9 cellular contexts compared by ENCODE assay signal in the genomic region with DNA sequence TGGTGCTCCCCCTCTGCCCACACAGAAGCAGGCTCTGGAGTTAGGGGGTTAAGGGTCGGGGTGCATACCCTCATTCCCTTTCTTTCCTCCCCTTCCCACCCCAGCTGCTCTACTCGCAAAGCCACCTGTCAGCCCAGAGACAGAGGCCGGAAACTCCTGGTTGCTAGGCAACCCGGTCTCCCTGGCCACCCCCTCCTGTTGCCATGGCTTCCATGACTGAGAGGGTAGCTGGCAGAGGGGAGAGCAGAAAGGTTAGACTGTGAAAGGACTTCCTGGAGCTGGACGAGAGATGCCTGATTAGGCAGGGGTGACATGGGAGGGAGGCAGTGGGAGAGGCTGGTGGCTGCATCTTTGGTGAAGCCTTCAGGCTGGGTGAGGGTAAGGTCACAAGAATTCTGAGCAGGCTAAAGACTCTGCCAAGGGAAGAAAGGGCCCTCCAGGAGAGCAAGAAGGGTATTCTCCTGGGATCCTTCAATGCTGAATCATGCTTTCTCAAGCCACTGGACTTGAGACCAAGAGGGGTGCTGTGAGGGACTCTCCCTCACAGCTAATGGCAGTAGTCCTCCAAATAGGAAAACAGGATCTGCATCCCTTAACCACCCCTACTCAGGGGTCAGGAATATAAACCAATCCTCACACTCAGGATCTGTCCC. TPM values are rescaled to one million over a fixed set of nuclear protein-coding genes. Genes with fewer than 3 reads are reported as not detected.
DNase-seq lines count a peak whose midpoint lies in the region; TF ChIP-seq lines count a peak whose summit lies in the region.
"Had no signal": no experiment of that assay in that cellular context is flagged by ENCODE, and none has a peak within 500 bp of the region (broad histone marks: within the 10 kb centered on the region; RNA-seq: fewer than 3 reads in every experiment).

No MANE protein-coding gene starts in this region.

- no peak overlapping the region for H3K27ac ChIP-seq in CD4-positive, alpha-beta memory T cell (ENCODE audit: low read depth, low read length)
- H3K27ac ChIP-seq in angular gyrus (ENCODE audit: low read depth, low read length) (peak overlapping the region; percentile 1), spleen (no peak overlapping the region), transverse colon (no peak overlapping the region)
- H3K27ac ChIP-seq: brain microvascular endothelial cell, neutrophil had no signal

- H3K4me1 ChIP-seq in CD4-positive, alpha-beta memory T cell (ENCODE audit: insufficient read depth, low read length): peaks cover 25% of the 10 kb centered on the region
- H3K4me1 ChIP-seq in spleen: peaks cover 5 to 33% (median 25%) of the 10 kb centered on the region in 6 donors
- peaks cover 6 to 21% (median 15%) of the 10 kb centered on the region in 4 donors for H3K4me1 ChIP-seq in transverse colon

- WGBS in spleen, 5 donors: 8 to 23% (median 19%) methylated on average over 5 of the region's 5 CpGs
- WGBS in transverse colon (ENCODE audit: low coverage in 1 of 2), 2 donors: 8% methylated on average over 5 of the region's 5 CpGs; no CpG with 5 or more reads in 1 of the 2 donors

- TF ChIP-seq CTCF in spleen (IDR thresholded peaks at IDR 0.05 in 8 of 11, conservative IDR thresholded peaks at IDR 0.05 in 3 of 11): no peak
- no peak for TF ChIP-seq CTCF in transverse colon (IDR thresholded peaks at IDR 0.05)

- H3K27me3 Mint-ChIP-seq in CD4-positive, alpha-beta memory T cell: peaks cover 26 to 50% of the 10 kb centered on the region in 2 donors

- H3K9me3 Mint-ChIP-seq in CD4-positive, alpha-beta memory T cell: peaks cover 0 to 3% (median 0%) of the 10 kb centered on the region in 8 donors

- no peak for TF ChIP-seq EP300 in transverse colon (IDR thresholded peaks at IDR 0.05; ENCODE audit: low read depth)

- in situ Hi-C loops in transverse colon (cut with MboI; ENCODE audit: low pct_ligation_motif_present in 1 of 4, low pct_unique_long_range_greater_than_20kb in 1 of 4, low sequenced_read_pairs in 3 of 4): no loop called here

- H3K4me1 Mint-ChIP-seq in CD4-positive, alpha-beta memory T cell: peaks cover 14 to 38% (median 22%) of the 10 kb centered on the region in 4 donors

- H3K27ac Mint-ChIP-seq in CD4-positive, alpha-beta memory T cell: peak overlapping the region in 5 of 7 donors; percentile 21 to 80 (median 60)

- peak overlapping the region in 1 of 8 donors; percentile 54 for H3K4me3 Mint-ChIP-seq in CD4-positive, alpha-beta memory T cell

- peaks cover 20% of the 10 kb centered on the region for H3K27me3 ChIP-seq in CD4-positive, alpha-beta memory T cell (ENCODE audit: insufficient read depth, low read length)
- H3K27me3 ChIP-seq in spleen (replicated peaks in 1 of 7) (peaks cover 15 to 100% (median 70%) of the 10 kb centered on the region in 7 donors), transverse colon (peaks cover 89% of the 10 kb centered on the region)

- POLR2A ChIA-PET in CD4-positive, alpha-beta memory T cell (lab: Charles Lee; ENCODE audit: partially characterized antibody): interaction anchor here (1.0 to 1.6 kb wide), 3 partner anchors 10 to 37 kb away, joined by 3 to 5 read pairs (median 5); no protein-coding TSS in a partner anchor

- no peak for TF ChIP-seq POLR2A in spleen (IDR thresholded peaks at IDR 0.05)
- no peak for TF ChIP-seq POLR2A in erythroblast (IDR thresholded peaks at IDR 0.05; ENCODE audit: low read length)
- TF ChIP-seq POLR2A in transverse colon (IDR thresholded peaks at IDR 0.05): no peak

- no peaks in the 10 kb centered on the region for H3K9me3 ChIP-seq in CD4-positive, alpha-beta memory T cell (ENCODE audit: control insufficient read depth in 1 of 2, low read length in 2 of 2)
- H3K9me3 ChIP-seq in spleen (no peaks in the 10 kb centered on the region), transverse colon (no peaks in the 10 kb centered on the region)
- H3K9me3 ChIP-seq: neutrophil had no signal

- H3K4me3 ChIP-seq in CD4-positive, alpha-beta memory T cell (ENCODE audit: low read length in 2 of 2): no peak overlapping the region
- no peak overlapping the region for H3K4me3 ChIP-seq in spleen
- no peak overlapping the region for H3K4me3 ChIP-seq in transverse colon

- intact Hi-C loops in CD4-positive, alpha-beta memory T cell (cut with micrococcal nuclease): no loop called here
- intact Hi-C loops in spleen (cut with DNase I; ENCODE audit: low total_unique reads) (no loop called here), transverse colon (cut with DNase I; ENCODE audit: low total_unique reads) (no loop called here)

- H3K36me3 ChIP-seq in CD4-positive, alpha-beta memory T cell (ENCODE audit: insufficient read depth, low read length): no peaks in the 10 kb centered on the region
- no peaks in the 10 kb centered on the region for H3K36me3 ChIP-seq in spleen
- H3K36me3 ChIP-seq in transverse colon: no peaks in the 10 kb centered on the region
- H3K36me3 ChIP-seq: brain microvascular endothelial cell, neutrophil had no signal

- peaks cover 0 to 3% of the 10 kb centered on the region in 2 donors for H3K36me3 Mint-ChIP-seq in CD4-positive, alpha-beta memory T cell

- CTCF ChIA-PET in CD4-positive, alpha-beta memory T cell (lab: Charles Lee; ENCODE audit: partially characterized antibody): interaction anchor here (0.9 to 1.9 kb wide), 4 partner anchors 10 to 184 kb away, joined by 4 to 10 read pairs (median 8); no protein-coding TSS in a partner anchor

- DNase-seq in CD4-positive, alpha-beta memory T cell: peak in 3 of 5 donors; percentile 37 to 58 (median 45)
- DNase-seq in NAMALWA (ENCODE audit: low spot score) (peak; percentile 74), spleen (no peak), erythroblast (lab: John Stamatoyannopoulos, UW) (no peak), transverse colon (no peak)
- DNase-seq: brain microvascular endothelial cell, Kasumi-1 had no signal

RNA-seq across cellular contexts. Expression of a gene that starts 5.4 kb away (rescaled TPM):
- total RNA-seq in CD4-positive, alpha-beta memory T cell: 1 to 10 TPM; 4.9 to 5.4 TPM
- 1 to 10 TPM; 2.1 to 2.7 TPM for polyA plus RNA-seq in CD4-positive, alpha-beta memory T cell
- total RNA-seq in spleen (1 to 10 TPM in 6 of 7 donors, under 1 TPM in 1; 0.59 to 2.5 (median 1.3) TPM), transverse colon (10 to 100 TPM; 38.9 to 56.1 (median 49.4) TPM)
- 1 to 10 TPM in 2 of 3 donors, under 1 TPM in 1; 0.65 to 1.1 (median 1.0) TPM for polyA plus RNA-seq in spleen

RNA-seq across cellular contexts. Expression of a gene that starts 7.5 kb away (rescaled TPM):
- total RNA-seq in CD4-positive, alpha-beta memory T cell: 10 to 100 TPM; 21.1 to 24.1 TPM
- 10 to 100 TPM; 27.5 to 44.5 TPM for polyA plus RNA-seq in CD4-positive, alpha-beta memory T cell
- total RNA-seq in spleen (10 to 100 TPM; 16.7 to 27.9 (median 22.8) TPM), transverse colon (10 to 100 TPM; 16.7 to 56.3 (median 46.0) TPM)
- polyA plus RNA-seq in spleen: 10 to 100 TPM; 17.6 to 28.7 (median 23.6) TPM

RNA-seq across cellular contexts. Expression of a gene that starts 17.7 kb away (rescaled TPM):
- total RNA-seq in CD4-positive, alpha-beta memory T cell: 100 to 1,000 TPM; 146 to 147 TPM
- polyA plus RNA-seq in CD4-positive, alpha-beta memory T cell: 10 to 100 TPM in 1 of 2 donors, 1 to 10 TPM in 1; 6.6 to 25.2 TPM
- total RNA-seq in spleen (100 to 1,000 TPM in 3 of 7 donors, 10 to 100 TPM in 4; 51.6 to 161 (median 75.2) TPM), transverse colon (10 to 100 TPM in 3 of 4 donors, 1 to 10 TPM in 1; 4.4 to 24.5 (median 17.8) TPM)
- polyA plus RNA-seq in spleen: 10 to 100 TPM; 34.7 to 55.2 (median 51.9) TPM

RNA-seq across cellular contexts. Expression of a gene that starts 19.2 kb away (rescaled TPM):
- 10 to 100 TPM; 27.2 to 30.8 TPM for total RNA-seq in CD4-positive, alpha-beta memory T cell
- 10 to 100 TPM; 52.0 to 57.5 TPM for polyA plus RNA-seq in CD4-positive, alpha-beta memory T cell
- total RNA-seq in spleen (10 to 100 TPM; 35.3 to 48.4 (median 43.0) TPM), transverse colon (10 to 100 TPM in 3 of 4 donors, 1 to 10 TPM in 1; 5.2 to 35.2 (median 33.5) TPM)
- polyA plus RNA-seq in spleen: 10 to 100 TPM; 48.5 to 59.1 (median 58.7) TPM

RNA-seq across cellular contexts. Expression of a gene that starts 38.2 kb away (rescaled TPM):
- total RNA-seq in CD4-positive, alpha-beta memory T cell: 1 to 10 TPM in 1 of 2 experiments, under 1 TPM in 1; 0.89 to 1.6 TPM
- under 1 TPM; 0.41 to 0.42 TPM for polyA plus RNA-seq in CD4-positive, alpha-beta memory T cell
- total RNA-seq in spleen (under 1 TPM in 4 of 7 donors, not detected in 3; 0.33 to 0.77 (median 0.47) TPM), transverse colon (10 to 100 TPM in 1 of 4 donors, 1 to 10 TPM in 1, under 1 TPM in 2; 0.48 to 34.4 (median 1.1) TPM)
- polyA plus RNA-seq in spleen: under 1 TPM; 0.06 to 0.33 (median 0.18) TPM

Comparison
In these comparisons a context has a peak if more than half of its experiments do, and no peak if none do; other contexts are left out.
1. DNase-seq: peak in CD4-positive, alpha-beta memory T cell (3 of 5) and NAMALWA (single experiment); none in spleen (single experiment), erythroblast (0 of 2) and transverse colon (single experiment).
2. RNA of a gene that starts 5.4 kb away (total RNA-seq): 38.9 to 56.1 TPM in transverse colon; 4.9 to 5.4 TPM in CD4-positive, alpha-beta memory T cell and 0.59 to 2.5 TPM in spleen; every median in the first group is over 4 times any median in the second.